Comparison of ENCODE assay signal across 16 cellular contexts in genomic region chr5:172792693-172793570, GRCh38. TPM values are rescaled to one million over a fixed set of nuclear protein-coding genes. Genes with fewer than 3 reads are reported as not detected.
DNase-seq lines count a peak whose midpoint lies in the region; ATAC-seq and TF ChIP-seq lines count a peak whose summit lies in the region.
"Had no signal": no experiment of that assay in that cellular context is flagged by ENCODE, and none has a peak within 500 bp of the region (broad histone marks: within the 10 kb centered on the region; RNA-seq: fewer than 3 reads in every experiment).

No MANE protein-coding gene starts in this region.

- H3K36me3 ChIP-seq in DND-41 (ENCODE audit: insufficient read depth, low read length) (no peaks in the 10 kb centered on the region), SJCRH30 (no peaks in the 10 kb centered on the region), hepatocyte (replicated peaks; ENCODE audit: insufficient read depth, low read depth) (no peaks in the 10 kb centered on the region), skeletal muscle tissue (ENCODE audit: control insufficient read depth in 3 of 3, insufficient read depth in 3 of 3, low read length in 3 of 3) (no peaks in the 10 kb centered on the region)

- H2AFZ ChIP-seq in DND-41 (ENCODE audit: low read depth, low read length) = no peak overlapping the region
- H2AFZ ChIP-seq in hepatocyte = no peak overlapping the region

- H3K27ac ChIP-seq in DND-41 (ENCODE audit: low read length) (no peak overlapping the region), SJCRH30 (no peak overlapping the region; the same call in 1 of the 2 replicates), hepatocyte (peak overlapping the region; percentile 81), skeletal muscle tissue (ENCODE audit: low read depth, low read length) (peak overlapping the region; percentile 88)

- no peaks in the 10 kb centered on the region for H3K4me1 ChIP-seq in DND-41 (ENCODE audit: insufficient read depth, low read length)
- H3K4me1 ChIP-seq in SJCRH30 = peaks cover 35% of the 10 kb centered on the region
- H3K4me1 ChIP-seq in hepatocyte (ENCODE audit: insufficient read depth) = peaks cover 29% of the 10 kb centered on the region
- peaks cover 64 to 76% (median 71%) of the 10 kb centered on the region in 3 donors for H3K4me1 ChIP-seq in skeletal muscle tissue (ENCODE audit: control insufficient read depth in 3 of 3, insufficient read depth in 3 of 3, low read length in 3 of 3)

- H3K27me3 ChIP-seq in DND-41 (ENCODE audit: insufficient read depth, low read length, poor library complexity) (no peaks in the 10 kb centered on the region), SJCRH30 (no peaks in the 10 kb centered on the region), hepatocyte (no peaks in the 10 kb centered on the region), skeletal muscle tissue (ENCODE audit: control insufficient read depth in 3 of 3, insufficient read depth in 3 of 3, low read length in 3 of 3) (no peaks in the 10 kb centered on the region)

- H3K9me3 ChIP-seq in DND-41 (ENCODE audit: insufficient read depth, low read length, severe bottlenecking) = no peaks in the 10 kb centered on the region
- H3K9me3 ChIP-seq in SJCRH30 (replicated peaks) = no peaks in the 10 kb centered on the region
- no peaks in the 10 kb centered on the region for H3K9me3 ChIP-seq in hepatocyte (ENCODE audit: low read depth)
- H3K9me3 ChIP-seq in skeletal muscle tissue (ENCODE audit: control insufficient read depth in 3 of 3, low read length in 3 of 3) = no peaks in the 10 kb centered on the region

- TF ChIP-seq CTCF in DND-41 (IDR thresholded peaks at IDR 0.05; ENCODE audit: borderline replicate concordance, extremely low read depth, low read length, poor library complexity, severe bottlenecking) = no peak
- TF ChIP-seq CTCF in hepatocyte (IDR thresholded peaks at IDR 0.05; ENCODE audit: poor library complexity) = no peak

- H3K9me2 ChIP-seq in hepatocyte (replicated peaks; ENCODE audit: insufficient read depth) = no peaks in the 10 kb centered on the region

- H3K4me2 ChIP-seq in DND-41 (ENCODE audit: insufficient read depth, low read length) = no peak overlapping the region
- no peak overlapping the region for H3K4me2 ChIP-seq in hepatocyte

- H3K4me3 ChIP-seq in DND-41 (ENCODE audit: low read depth in 1 of 2, low read length in 2 of 2) (no peak overlapping the region), SJCRH30 (no peak overlapping the region), hepatocyte (no peak overlapping the region), skeletal muscle tissue (ENCODE audit: low read length in 3 of 3) (peak overlapping the region in 1 of 3 donors; percentile 22)

- no peak for DNase-seq in DND-41
- DNase-seq in SJCRH30 = peak; percentile 54 to 70
- DNase-seq in hepatocyte (ENCODE audit: low spot score) = no peak
- no peak for DNase-seq in stimulated activated CD4-positive, alpha-beta T cell treated with anti-CD3 and anti-CD28 coated beads, Interleukin-4, amount 100 ng/mL, for 1 hour
- no peak for DNase-seq in NCI-H748 treated with DMSO at 0.1 percent for 48 hours (lab: John Stamatoyannopoulos, UW)
- no peak for DNase-seq in DMS 273 treated with DMSO at 0.1 percent for 48 hours (lab: John Stamatoyannopoulos, UW)
- no peak for DNase-seq in midbrain (lab: John Stamatoyannopoulos, UW)
- DNase-seq: activated CD4-positive, CD25-positive, alpha-beta regulatory T cell treated with anti-CD3 and anti-CD28 coated beads, Interleukin-2, amount 50 U/mL, for 72 hours; activated CD8-positive, alpha-beta memory T cell treated with anti-CD3 and anti-CD28 coated beads, Interleukin-2, amount 50 U/mL, for 48 hours; activated naive CD8-positive, alpha-beta T cell treated with anti-CD3 and anti-CD28 coated beads for 36 hours; DMS79; MM.1S; NCI-H2171 treated with DMSO at 0.1 percent for 48 hours; stimulated activated CD4-positive, alpha-beta T cell treated with anti-CD3 and anti-CD28 coated beads, Interleukin-12 subunit alpha, Interleukin-12 subunit beta, amount 100 ng/mL, for 4 hours; SW 1271 had no signal

- H4K20me1 ChIP-seq in DND-41 (ENCODE audit: insufficient read depth, low read length) = no peaks in the 10 kb centered on the region
- H4K20me1 ChIP-seq in hepatocyte (ENCODE audit: insufficient read depth, poor library complexity, severe bottlenecking) = no peaks in the 10 kb centered on the region

- WGBS in hepatocyte (ENCODE audit: low lambda C conversion rate, missing lambda C conversion rate) = 84% methylated on average over 13 of the region's 13 CpGs

- H3K9ac ChIP-seq in DND-41 (ENCODE audit: low read depth, low read length) = no peak overlapping the region
- H3K9ac ChIP-seq in skeletal muscle tissue (ENCODE audit: low read depth in 1 of 3, low read length in 3 of 3) = peak overlapping the region; percentile 25 to 68 (median 64)

- H3K79me2 ChIP-seq in DND-41 (ENCODE audit: insufficient read depth, low read length) (no peaks in the 10 kb centered on the region), hepatocyte (no peaks in the 10 kb centered on the region)

- peak; percentile 64 for ATAC-seq in DND-41 (ENCODE audit: insufficient read depth, low read depth)

RNA-seq across cellular contexts. Expression of gene DUSP1, which starts 21.9 kb away (rescaled TPM):
- 18.1 and 19.4 TPM in 2 replicates for total RNA-seq in SJCRH30 (2014; rRNA removed; shearing (Covaris generic))
- 537 and 547 TPM in 2 replicates for total RNA-seq in hepatocyte
- 583 and 682 TPM in 2 replicates for polyA plus RNA-seq in hepatocyte
- total RNA-seq in skeletal muscle tissue = 67.3 TPM

RNA-seq across cellular contexts. Expression of gene ERGIC1, which starts 41.1 kb away (rescaled TPM):
- total RNA-seq in SJCRH30 (2014; rRNA removed; shearing (Covaris generic)) = 77.4 and 83.4 TPM in 2 replicates
- 105 and 107 TPM in 2 replicates for total RNA-seq in hepatocyte
- polyA plus RNA-seq in hepatocyte = 30.1 and 39.1 TPM in 2 replicates
- total RNA-seq in skeletal muscle tissue = 46.4 TPM

Comparison
In these comparisons a context has a peak if more than half of its experiments do, and no peak if none do; other contexts are left out.
1. DNase-seq: peak in SJCRH30 (2 of 2); none in DND-41 (single experiment), hepatocyte (single experiment), stimulated activated CD4-positive, alpha-beta T cell treated with anti-CD3 and anti-CD28 coated beads, Interleukin-4, amount 100 ng/mL, for 1 hour (single experiment), NCI-H748 treated with DMSO at 0.1 percent for 48 hours (single experiment), DMS 273 treated with DMSO at 0.1 percent for 48 hours (single experiment) and midbrain (single experiment).
2. H3K27ac ChIP-seq: peak in hepatocyte (single experiment) and skeletal muscle tissue (single experiment); none in DND-41 (single experiment) and SJCRH30 (single experiment).